8 cellular contexts compared by ENCODE assay signal in the genomic region with DNA sequence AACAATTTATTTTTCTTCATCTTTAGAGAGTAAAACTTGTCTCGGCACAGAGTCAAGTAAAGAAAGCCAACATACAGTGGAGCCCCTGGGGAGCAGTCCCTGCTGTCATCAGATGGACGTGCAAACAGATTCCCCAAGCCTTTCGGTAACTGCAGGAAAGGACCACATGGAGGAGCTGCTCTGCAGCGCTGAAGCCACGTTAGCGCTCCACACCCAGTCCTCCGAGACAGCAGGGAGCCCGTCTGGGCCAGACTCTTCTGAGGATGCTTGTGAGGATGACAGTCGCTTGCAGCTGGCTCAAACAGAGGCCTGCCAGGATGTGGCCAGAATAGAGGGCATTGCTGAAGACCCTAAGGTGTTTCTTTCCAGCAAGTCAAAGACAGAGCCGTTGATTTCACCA.
DNase-seq lines count a peak whose midpoint lies in the region; ATAC-seq and TF ChIP-seq lines count a peak whose summit lies in the region.

No MANE protein-coding gene starts in this region.

- TF ChIP-seq EP300 in neural cell (conservative IDR thresholded peaks at IDR 0.05; ENCODE audit: poor library complexity, severe bottlenecking) = no peak

- no peaks in the 10 kb centered on the region for H3K9me2 ChIP-seq in neural cell (ENCODE audit: insufficient read depth, low read length)

- no peak overlapping the region for H3K27ac ChIP-seq in neural cell (ENCODE audit: low read length)

- no peaks in the 10 kb centered on the region for H3K27me3 ChIP-seq in BE2C
- H3K27me3 ChIP-seq in neural cell (ENCODE audit: insufficient read depth, low read depth, low read length) = no peaks in the 10 kb centered on the region

- H3K4me3 ChIP-seq in BE2C (ENCODE audit: low read depth, low read length) = peak overlapping the region; percentile 53
- H3K4me3 ChIP-seq in fibroblast of mammary gland (ENCODE audit: control insufficient read depth, low read depth, low read length) = no peak overlapping the region
- no peak overlapping the region for H3K4me3 ChIP-seq in neural cell (ENCODE audit: low read length)

- no peak overlapping the region for H2AFZ ChIP-seq in neural cell (ENCODE audit: low read depth, low read length)

- TF ChIP-seq CTCF in BE2C (IDR thresholded peaks at IDR 0.05; ENCODE audit: low read depth, low read length) (peak; percentile 98), fibroblast of mammary gland (conservative IDR thresholded peaks at IDR 0.05; ENCODE audit: control insufficient read depth, insufficient read depth, low read depth, low read length) (peak; percentile 65), neural cell (IDR thresholded peaks at IDR 0.05; ENCODE audit: poor library complexity, severe bottlenecking) (peak; percentile 55)

- TF ChIP-seq RAD21 in neural cell (conservative IDR thresholded peaks at IDR 0.05) = peak; percentile 54

- H3K36me3 ChIP-seq in BE2C (peaks cover 2% of the 10 kb centered on the region; the same call in 1 of the 2 replicates), neural cell (ENCODE audit: insufficient read depth, low read length) (peaks cover 6% of the 10 kb centered on the region)

- DNase-seq in BE2C = peak; percentile 89
- DNase-seq in NCI-H524 treated with DMSO at 0.1 percent for 48 hours (lab: John Stamatoyannopoulos, UW) = peak; percentile 14
- peak; percentile 73 for DNase-seq in fibroblast of mammary gland (ENCODE audit: low read depth)
- no peak for DNase-seq in NCI-H510A treated with DMSO at 0.1 percent for 48 hours (lab: John Stamatoyannopoulos, UW)
- DNase-seq in MV-4-11 (lab: John Stamatoyannopoulos, UW) = no peak
- DNase-seq in COLO668 (lab: John Stamatoyannopoulos, UW; ENCODE audit: unreplicated experiment) = no peak

- H3F3A ChIP-seq in neural cell (ENCODE audit: insufficient read depth, low read length, poor library complexity, severe bottlenecking) = no peaks in the 10 kb centered on the region

- H3K4me1 ChIP-seq in BE2C = no peaks in the 10 kb centered on the region

- no peaks in the 10 kb centered on the region for H3K79me2 ChIP-seq in neural cell (replicated peaks; ENCODE audit: insufficient read depth, low read length)

- H3K9me3 ChIP-seq in BE2C (no peaks in the 10 kb centered on the region), neural cell (ENCODE audit: low read length) (no peaks in the 10 kb centered on the region)

- ATAC-seq in GM18520 (IDR thresholded peaks at IDR 0.05; ENCODE audit: unreplicated experiment) = no peak

- no peak overlapping the region for H3K4me2 ChIP-seq in neural cell (ENCODE audit: low read length)

- no peaks in the 10 kb centered on the region for H4K20me1 ChIP-seq in neural cell (ENCODE audit: insufficient read depth)

- H3K9ac ChIP-seq in neural cell (ENCODE audit: low read length) = no peak overlapping the region

TF ChIP-seq in neural cell, 6 proteins besides CTCF, POLR2A, EP300 and RAD21:
- TF ChIP-seq POLR2AphosphoS5 (IDR thresholded peaks at IDR 0.05) = no peak
- TF ChIP-seq TAF1 (IDR thresholded peaks at IDR 0.05; ENCODE audit: low read depth) = no peak
- peak; percentile 51 for TF ChIP-seq SMC3 (conservative IDR thresholded peaks at IDR 0.05; ENCODE audit: poor library complexity)

Comparison
In these comparisons a context has a peak if more than half of its experiments do, and no peak if none do; other contexts are left out.
1. DNase-seq: peak in BE2C (single experiment), NCI-H524 treated with DMSO at 0.1 percent for 48 hours (single experiment) and fibroblast of mammary gland (single experiment); none in NCI-H510A treated with DMSO at 0.1 percent for 48 hours (single experiment), MV-4-11 (single experiment) and COLO668 (single experiment).
2. Peak in every context shown above with its lines, with median percentiles within 50 percentile points of each other: CTCF ChIP-seq.